In genomic region chr1:92953491-92953890, GRCh38 we compare ENCODE assay signal across 8 cellular contexts. TPM values are rescaled to one million over a fixed set of nuclear protein-coding genes. Genes with fewer than 3 reads are reported as not detected.
DNase-seq lines count a peak whose midpoint lies in the region; ATAC-seq and TF ChIP-seq lines count a peak whose summit lies in the region.

No MANE protein-coding gene starts in this region.

- peak overlapping the region; percentile 54 for H3K4me3 ChIP-seq in GM12865 (ENCODE audit: low read depth, low read length)

- peak overlapping the region in 1 of 2 donors; percentile 61 for H3K27ac Mint-ChIP-seq in activated naive CD4-positive, alpha-beta T cell treated with anti-CD3 and anti-CD28 coated beads, Interleukin-2, amount 50 U/mL, for 72 hours

- ATAC-seq in GM21390 (IDR thresholded peaks at IDR 0.05; ENCODE audit: unreplicated experiment) (peak; percentile 55), HG03460 (IDR thresholded peaks at IDR 0.05; ENCODE audit: unreplicated experiment) (peak; percentile 67)
- peak; percentile 73 to 75 for ATAC-seq in activated naive CD4-positive, alpha-beta T cell treated with anti-CD3 and anti-CD28 coated beads, Interleukin-2, amount 50 U/mL, for 72 hours

- H3K36me3 Mint-ChIP-seq in activated naive CD4-positive, alpha-beta T cell treated with anti-CD3 and anti-CD28 coated beads, Interleukin-2, amount 50 U/mL, for 72 hours: no peaks in the 10 kb centered on the region

- DNase-seq in GM12865 (ENCODE audit: low read depth): peak; percentile 90
- no peak for DNase-seq in activated naive CD4-positive, alpha-beta T cell treated with anti-CD3 and anti-CD28 coated beads, Interleukin-2, amount 50 U/mL, for 72 hours (ENCODE audit: low spot score in 2 of 2)
- DNase-seq in NCI-H748 (lab: John Stamatoyannopoulos, UW; ENCODE audit: unreplicated experiment): no peak
- DNase-seq in GM19240 (ENCODE audit: insufficient read length, low spot score): no peak
- DNase-seq in NCI-H2029 (lab: John Stamatoyannopoulos, UW): no peak
- no peak for DNase-seq in NCI-H774 (lab: John Stamatoyannopoulos, UW)

- no peak for TF ChIP-seq CTCF in GM12865 (IDR thresholded peaks at IDR 0.05; ENCODE audit: insufficient read depth, low read depth, low read length, missing control alignments)

- no peaks in the 10 kb centered on the region for H3K9me3 Mint-ChIP-seq in activated naive CD4-positive, alpha-beta T cell treated with anti-CD3 and anti-CD28 coated beads, Interleukin-2, amount 50 U/mL, for 72 hours

RNA-seq across cellular contexts. Expression of gene DIPK1A, which starts 7.8 kb away (rescaled TPM):
- total RNA-seq in activated naive CD4-positive, alpha-beta T cell treated with anti-CD3 and anti-CD28 coated beads, Interleukin-2, amount 50 U/mL, for 72 hours: 1 to 10 TPM; 5.8 to 8.0 TPM
